Comparison of ENCODE assay signal across 8 cellular contexts in the genomic region with DNA sequence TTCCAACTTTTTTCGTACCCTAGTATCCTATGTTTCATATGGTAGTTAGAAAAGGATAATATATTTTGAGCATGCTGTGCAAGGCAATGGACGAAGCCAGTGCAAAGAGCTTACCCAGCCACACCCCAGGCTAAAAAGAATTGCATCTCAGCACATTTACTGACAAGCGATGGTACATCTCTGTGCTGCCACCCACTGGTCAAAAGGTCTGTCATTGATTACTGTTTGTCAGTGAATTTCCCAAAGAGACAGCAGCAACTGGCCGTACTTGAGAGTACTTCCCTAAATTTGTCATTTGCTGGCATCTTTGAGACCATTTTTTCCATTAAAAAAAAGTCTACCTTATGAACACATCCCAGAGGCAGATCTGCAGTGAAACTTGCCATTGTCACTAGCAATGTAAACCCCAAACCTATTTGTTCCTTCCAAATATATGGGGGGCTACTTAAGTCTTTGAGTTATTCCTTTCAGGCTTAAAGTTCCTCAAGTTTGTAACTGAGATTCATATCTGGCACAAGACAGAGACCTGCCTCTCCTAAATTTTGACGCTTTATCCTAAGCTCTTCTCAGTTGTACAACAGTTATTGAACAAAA.
DNase-seq lines count a peak whose midpoint lies in the region; ATAC-seq and TF ChIP-seq lines count a peak whose summit lies in the region.
"Had no signal": no experiment of that assay in that cellular context is flagged by ENCODE, and none has a peak within 500 bp of the region (broad histone marks: within the 10 kb centered on the region; RNA-seq: fewer than 3 reads in every experiment).

No MANE protein-coding gene starts in this region.

- POLR2A ChIA-PET in naive thymus-derived CD8-positive, alpha-beta T cell (lab: Charles Lee) = no interaction called here

- H3K9me3 ChIP-seq in SJCRH30 (replicated peaks) = no peaks in the 10 kb centered on the region

- H3K27me3 Mint-ChIP-seq in naive thymus-derived CD8-positive, alpha-beta T cell = no peaks in the 10 kb centered on the region
- H3K27me3 Mint-ChIP-seq: stimulated activated naive CD8-positive, alpha-beta T cell treated with anti-CD3 and anti-CD28 coated beads, Interleukin-15, amount 100 ng/mL, for 72 hours had no signal

- peak; percentile 87 for TF ChIP-seq CTCF in LNCaP clone FGC (IDR thresholded peaks at IDR 0.05; ENCODE audit: control insufficient read depth, extremely low read depth, insufficient read depth)
- peak; percentile 52 for TF ChIP-seq CTCF in retinal pigment epithelial cell (conservative IDR thresholded peaks at IDR 0.05; ENCODE audit: low read depth, low read length)

- H3K27ac Mint-ChIP-seq in naive thymus-derived CD8-positive, alpha-beta T cell = no peak overlapping the region
- H3K27ac Mint-ChIP-seq: stimulated activated naive CD8-positive, alpha-beta T cell treated with anti-CD3 and anti-CD28 coated beads, Interleukin-15, amount 100 ng/mL, for 72 hours had no signal

- H3K27me3 ChIP-seq in SJCRH30 = no peaks in the 10 kb centered on the region

- H3K4me1 ChIP-seq in SJCRH30 = no peaks in the 10 kb centered on the region

- H3K4me3 ChIP-seq in LNCaP clone FGC (ENCODE audit: low read depth, low read length) (no peak overlapping the region), SJCRH30 (no peak overlapping the region), retinal pigment epithelial cell (ENCODE audit: low read length) (no peak overlapping the region)

- peak; percentile 53 for DNase-seq in LNCaP clone FGC (ENCODE audit: low read depth)
- peak; percentile 13 to 43 for DNase-seq in SJCRH30
- DNase-seq in germinal center (ENCODE audit: low spot score) = peak; percentile 34
- DNase-seq in retinal pigment epithelial cell (ENCODE audit: low read depth) = peak; percentile 15
- no peak for DNase-seq in naive thymus-derived CD8-positive, alpha-beta T cell

- H3K27ac ChIP-seq in SJCRH30 = no peak overlapping the region

- H3K36me3 Mint-ChIP-seq in naive thymus-derived CD8-positive, alpha-beta T cell = no peaks in the 10 kb centered on the region

- H3K4me3 Mint-ChIP-seq in naive thymus-derived CD8-positive, alpha-beta T cell = no peak overlapping the region
- H3K4me3 Mint-ChIP-seq: stimulated activated naive CD8-positive, alpha-beta T cell treated with anti-CD3 and anti-CD28 coated beads, Interleukin-15, amount 100 ng/mL, for 72 hours had no signal

- H3K4me1 Mint-ChIP-seq in naive thymus-derived CD8-positive, alpha-beta T cell = no peaks in the 10 kb centered on the region
- H3K4me1 Mint-ChIP-seq: stimulated activated naive CD8-positive, alpha-beta T cell treated with anti-CD3 and anti-CD28 coated beads, Interleukin-15, amount 100 ng/mL, for 72 hours had no signal

- peak; percentile 82 for ATAC-seq in GM18868 (IDR thresholded peaks at IDR 0.05; ENCODE audit: unreplicated experiment)
- ATAC-seq in naive thymus-derived CD8-positive, alpha-beta T cell = no peak
- no peak for ATAC-seq in HG03045 (IDR thresholded peaks at IDR 0.05; ENCODE audit: unreplicated experiment)
- ATAC-seq: stimulated activated naive CD8-positive, alpha-beta T cell treated with anti-CD3 and anti-CD28 coated beads, Interleukin-15, amount 100 ng/mL, for 72 hours had no signal

- H3K36me3 ChIP-seq in SJCRH30 = no peaks in the 10 kb centered on the region

- H3K9me3 Mint-ChIP-seq in naive thymus-derived CD8-positive, alpha-beta T cell = peaks cover 0 to 2% (median 0%) of the 10 kb centered on the region in 9 donors
- H3K9me3 Mint-ChIP-seq: stimulated activated naive CD8-positive, alpha-beta T cell treated with anti-CD3 and anti-CD28 coated beads, Interleukin-15, amount 100 ng/mL, for 72 hours had no signal

Comparison
In these comparisons a context has a peak if more than half of its experiments do, and no peak if none do; other contexts are left out.
1. DNase-seq: peak in LNCaP clone FGC (single experiment), SJCRH30 (2 of 2), germinal center (single experiment) and retinal pigment epithelial cell (single experiment); none in naive thymus-derived CD8-positive, alpha-beta T cell (0 of 10).